In genomic region chr2:197145471-197146056, GRCh38 we compare ENCODE assay signal across 8 cellular contexts.
DNase-seq lines count a peak whose midpoint lies in the region; ATAC-seq and TF ChIP-seq lines count a peak whose summit lies in the region.

No MANE protein-coding gene starts in this region.

- H3K27me3 Mint-ChIP-seq in T-helper 17 cell: no peaks in the 10 kb centered on the region
- H3K27me3 Mint-ChIP-seq in natural killer cell (ENCODE audit: low read depth in 2 of 2): no peaks in the 10 kb centered on the region

- H3K27ac Mint-ChIP-seq in T-helper 17 cell: peak overlapping the region; percentile 98
- H3K27ac Mint-ChIP-seq in natural killer cell: peak overlapping the region; percentile 72 to 87

- intact Hi-C loops in natural killer cell (cut with micrococcal nuclease): no loop called here

- H3K4me1 Mint-ChIP-seq in T-helper 17 cell (peaks cover 56% of the 10 kb centered on the region), natural killer cell (peaks cover 71 to 74% of the 10 kb centered on the region in 2 donors)

- H3K4me3 Mint-ChIP-seq in T-helper 17 cell (no peak overlapping the region), natural killer cell (no peak overlapping the region)

- ATAC-seq in GM21360 (IDR thresholded peaks at IDR 0.05; ENCODE audit: unreplicated experiment) (peak; percentile 94), HG03558 (IDR thresholded peaks at IDR 0.05; ENCODE audit: extremely low read depth, unreplicated experiment) (peak; percentile 84), T-helper 17 cell (peak; percentile 90), natural killer cell (peak; percentile 54 to 82 (median 65))

- no peak overlapping the region for H3K4me3 ChIP-seq in GM12865 (ENCODE audit: low read depth, low read length)

- no peaks in the 10 kb centered on the region for H3K9me3 Mint-ChIP-seq in natural killer cell

- H3K36me3 Mint-ChIP-seq in T-helper 17 cell (ENCODE audit: low read depth): no peaks in the 10 kb centered on the region
- H3K36me3 Mint-ChIP-seq in natural killer cell: no peaks in the 10 kb centered on the region

- no peak for TF ChIP-seq CTCF in GM12865 (IDR thresholded peaks at IDR 0.05; ENCODE audit: insufficient read depth, low read depth, low read length, missing control alignments)
- TF ChIP-seq CTCF in natural killer cell (IDR thresholded peaks at IDR 0.05): no peak

- DNase-seq in GM12865 (ENCODE audit: low read depth) (peak; percentile 82), T-helper 17 cell (no peak), natural killer cell (no peak), SW480 (ENCODE audit: low spot score) (no peak), SW 1271 (lab: John Stamatoyannopoulos, UW) (no peak), H4 (ENCODE audit: low spot score) (no peak)

- no peaks in the 10 kb centered on the region for H3K9me3 ChIP-seq in T-helper 17 cell (ENCODE audit: control insufficient read depth, low read length, poor library complexity, severe bottlenecking)
